In the genomic region with DNA sequence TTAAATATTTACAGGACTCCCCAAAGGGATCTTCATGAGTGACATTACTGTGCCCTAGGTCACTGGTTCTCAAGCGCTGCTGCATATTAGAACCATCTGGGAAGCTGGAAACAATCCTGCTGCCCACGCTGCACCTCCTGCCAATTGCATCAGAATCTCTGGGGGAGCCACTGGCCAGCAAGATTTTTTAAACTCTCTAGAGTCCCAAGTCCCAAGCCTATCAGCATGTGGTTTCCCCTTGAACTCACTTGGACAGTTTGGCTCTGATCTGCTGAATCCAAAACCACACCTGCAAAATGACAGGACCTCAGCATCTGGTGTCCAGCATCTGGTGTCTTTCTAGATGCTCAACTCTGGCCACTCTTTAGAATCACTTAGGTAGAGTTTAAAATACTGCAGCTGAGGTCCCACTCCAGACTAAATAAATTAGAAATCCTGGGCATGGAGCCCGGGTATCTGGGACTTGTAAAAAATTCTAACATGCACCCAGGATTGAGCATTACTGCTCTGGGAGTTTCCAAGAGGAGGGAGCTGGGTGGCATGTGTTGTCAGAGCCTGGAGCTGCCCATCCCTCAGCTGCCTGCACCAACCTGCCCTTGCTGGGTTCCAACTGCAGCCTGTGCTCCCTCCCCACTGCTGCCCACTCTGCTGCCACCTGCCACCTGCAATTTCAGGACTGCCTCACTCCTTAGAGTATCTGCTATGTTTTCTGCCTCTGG, we compare ENCODE assay signal across 12 cellular contexts.
DNase-seq lines count a peak whose midpoint lies in the region; ATAC-seq and TF ChIP-seq lines count a peak whose summit lies in the region.
"Had no signal": no experiment of that assay in that cellular context is flagged by ENCODE, and none has a peak within 500 bp of the region (broad histone marks: within the 10 kb centered on the region; RNA-seq: fewer than 3 reads in every experiment).

No MANE protein-coding gene starts in this region.

- intact Hi-C loops in Right ventricle myocardium inferior (cut with DNase I) = no loop called here
- intact Hi-C loops in heart right ventricle (cut with DNase I) = no loop called here
- intact Hi-C loops in aorta (cut with DNase I) = no loop called here
- intact Hi-C loops in A673 (cut with micrococcal nuclease; ENCODE audit: unreplicated experiment) = no loop called here

- CTCF ChIA-PET in A673 (lab: Charles Lee) = no interaction called here

- H3K27ac ChIP-seq in right atrium auricular region (peak overlapping the region in 1 of 2 donors; percentile 37), heart right ventricle (peak overlapping the region in 2 of 10 donors; percentile 33 to 46), aorta (ENCODE audit: low read depth in 1 of 2, low read length in 2 of 2) (no peak overlapping the region), A673 (ENCODE audit: low read depth, low read length, poor library complexity, severe bottlenecking) (no peak overlapping the region)
- no peak overlapping the region for H3K27ac ChIP-seq in effector memory CD4-positive, alpha-beta T cell (ENCODE audit: insufficient read depth, low read length, poor library complexity, severe bottlenecking)

- H3K36me3 ChIP-seq in right atrium auricular region (no peaks in the 10 kb centered on the region), heart right ventricle (no peaks in the 10 kb centered on the region), aorta (ENCODE audit: control insufficient read depth in 1 of 2, insufficient read depth in 2 of 2, low read length in 1 of 2) (no peaks in the 10 kb centered on the region), A673 (ENCODE audit: insufficient read depth, low read length, poor library complexity, severe bottlenecking) (no peaks in the 10 kb centered on the region)
- no peaks in the 10 kb centered on the region for H3K36me3 ChIP-seq in effector memory CD4-positive, alpha-beta T cell (ENCODE audit: control insufficient read depth, insufficient read depth, low read length)

- no TSS peak for BruUV-seq in A673 (replicated peaks; lab: Mats Ljungman, UMichigan)

- H3K9me3 ChIP-seq in right atrium auricular region = no peaks in the 10 kb centered on the region
- no peaks in the 10 kb centered on the region for H3K9me3 ChIP-seq in heart right ventricle
- H3K9me3 ChIP-seq in aorta (ENCODE audit: control insufficient read depth, low read length) = no peaks in the 10 kb centered on the region
- H3K9me3 ChIP-seq in effector memory CD4-positive, alpha-beta T cell (ENCODE audit: control insufficient read depth, low read length) = no peaks in the 10 kb centered on the region
- H3K9me3 ChIP-seq in A673 (ENCODE audit: low read depth, low read length, poor library complexity, severe bottlenecking) = no peaks in the 10 kb centered on the region

- DNase-seq in Right ventricle myocardium inferior (ENCODE audit: missing footprints) (peak; percentile 65), right atrium auricular region (ENCODE audit: low spot score) (no peak), heart right ventricle (peak; percentile 16 to 50), aorta (peak; percentile 47 to 76), A673 (ENCODE audit: low spot score) (no peak)
- no peak for DNase-seq in effector memory CD4-positive, alpha-beta T cell
- DNase-seq: activated CD8-positive, alpha-beta memory T cell treated with anti-CD3 and anti-CD28 coated beads, Interleukin-2, amount 50 U/mL, for 48 hours; AML-193; NCI-H146; retina had no signal

- TF ChIP-seq CTCF in right atrium auricular region (IDR thresholded peaks at IDR 0.05) (no peak), heart right ventricle (IDR thresholded peaks at IDR 0.05) (no peak), A673 (conservative IDR thresholded peaks at IDR 0.05; ENCODE audit: low read depth, low read length) (no peak)

- ATAC-seq in Right ventricle myocardium inferior (peak; percentile 80), SK-N-SH treated with all-trans-retinoic acid at 6 μM for 48 hours (peak; percentile 34; the same call in 1 of the 3 replicates), heart right ventricle (peak; percentile 44 to 84 (median 72)), aorta (ENCODE audit: low FRiP score) (peak; percentile 65), GM21529 (IDR thresholded peaks at IDR 0.05; ENCODE audit: unreplicated experiment) (no peak)

- H3K27me3 ChIP-seq in right atrium auricular region = no peaks in the 10 kb centered on the region
- H3K27me3 ChIP-seq in heart right ventricle = no peaks in the 10 kb centered on the region
- H3K27me3 ChIP-seq in aorta (ENCODE audit: control insufficient read depth in 1 of 2, insufficient read depth in 2 of 2, low read length in 1 of 2) = no peaks in the 10 kb centered on the region
- no peaks in the 10 kb centered on the region for H3K27me3 ChIP-seq in effector memory CD4-positive, alpha-beta T cell (replicated peaks; ENCODE audit: control insufficient read depth, insufficient read depth, low read length, poor library complexity, severe bottlenecking)
- H3K27me3 ChIP-seq in A673 (replicated peaks; ENCODE audit: insufficient read depth, low read depth, low read length, poor library complexity) = no peaks in the 10 kb centered on the region

- H3K4me3 ChIP-seq in right atrium auricular region (no peak overlapping the region), heart right ventricle (no peak overlapping the region), aorta (ENCODE audit: low read length in 2 of 2) (no peak overlapping the region), A673 (ENCODE audit: low read depth, low read length, poor library complexity, severe bottlenecking) (no peak overlapping the region)
- H3K4me3 ChIP-seq in effector memory CD4-positive, alpha-beta T cell (ENCODE audit: insufficient read depth, low read depth, low read length, poor library complexity, severe bottlenecking) = no peak overlapping the region

- H3K4me1 ChIP-seq in right atrium auricular region = peaks cover 0 to 6% of the 10 kb centered on the region in 2 donors
- peaks cover 0 to 28% (median 9%) of the 10 kb centered on the region in 9 donors for H3K4me1 ChIP-seq in heart right ventricle
- H3K4me1 ChIP-seq in aorta (ENCODE audit: control insufficient read depth in 1 of 2, insufficient read depth in 2 of 2, low read length in 2 of 2) = peaks cover 0 to 3% of the 10 kb centered on the region in 2 donors
- no peaks in the 10 kb centered on the region for H3K4me1 ChIP-seq in effector memory CD4-positive, alpha-beta T cell (ENCODE audit: control insufficient read depth, insufficient read depth, low read length, poor library complexity, severe bottlenecking)
- H3K4me1 ChIP-seq in A673 (ENCODE audit: insufficient read depth, low read length, poor library complexity, severe bottlenecking) = no peaks in the 10 kb centered on the region

- 71% methylated on average over 3 of the region's 3 CpGs for WGBS in heart right ventricle, 2 donors
- WGBS in aorta, 2 donors = 3 to 6% methylated on average over 3 of the region's 3 CpGs

- POLR2A ChIA-PET in A673 (lab: Charles Lee; ENCODE audit: low non-redundant PET) = interaction anchor here (0.6 kb wide), 1 partner anchor 62 kb away, joined by 9 read pairs; no protein-coding TSS in a partner anchor

TF ChIP-seq in SK-N-SH treated with all-trans-retinoic acid at 6 μM for 48 hours, 23 proteins besides CTCF, POLR2A, EP300 and RAD21 (continues in another document):
- TF ChIP-seq, protein P1, sequence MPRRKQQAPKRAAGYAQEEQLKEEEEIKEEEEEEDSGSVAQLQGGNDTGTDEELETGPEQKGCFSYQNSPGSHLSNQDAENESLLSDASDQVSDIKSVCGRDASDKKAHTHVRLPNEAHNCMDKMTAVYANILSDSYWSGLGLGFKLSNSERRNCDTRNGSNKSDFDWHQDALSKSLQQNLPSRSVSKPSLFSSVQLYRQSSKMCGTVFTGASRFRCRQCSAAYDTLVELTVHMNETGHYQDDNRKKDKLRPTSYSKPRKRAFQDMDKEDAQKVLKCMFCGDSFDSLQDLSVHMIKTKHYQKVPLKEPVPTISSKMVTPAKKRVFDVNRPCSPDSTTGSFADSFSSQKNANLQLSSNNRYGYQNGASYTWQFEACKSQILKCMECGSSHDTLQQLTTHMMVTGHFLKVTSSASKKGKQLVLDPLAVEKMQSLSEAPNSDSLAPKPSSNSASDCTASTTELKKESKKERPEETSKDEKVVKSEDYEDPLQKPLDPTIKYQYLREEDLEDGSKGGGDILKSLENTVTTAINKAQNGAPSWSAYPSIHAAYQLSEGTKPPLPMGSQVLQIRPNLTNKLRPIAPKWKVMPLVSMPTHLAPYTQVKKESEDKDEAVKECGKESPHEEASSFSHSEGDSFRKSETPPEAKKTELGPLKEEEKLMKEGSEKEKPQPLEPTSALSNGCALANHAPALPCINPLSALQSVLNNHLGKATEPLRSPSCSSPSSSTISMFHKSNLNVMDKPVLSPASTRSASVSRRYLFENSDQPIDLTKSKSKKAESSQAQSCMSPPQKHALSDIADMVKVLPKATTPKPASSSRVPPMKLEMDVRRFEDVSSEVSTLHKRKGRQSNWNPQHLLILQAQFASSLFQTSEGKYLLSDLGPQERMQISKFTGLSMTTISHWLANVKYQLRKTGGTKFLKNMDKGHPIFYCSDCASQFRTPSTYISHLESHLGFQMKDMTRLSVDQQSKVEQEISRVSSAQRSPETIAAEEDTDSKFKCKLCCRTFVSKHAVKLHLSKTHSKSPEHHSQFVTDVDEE (CRISPR knock-in tag; IDR thresholded peaks at IDR 0.05) = no peak
- no peak for TF ChIP-seq ARNTL (CRISPR knock-in tag; IDR thresholded peaks at IDR 0.05; ENCODE audit: borderline replicate concordance, low read depth)
- TF ChIP-seq, protein P2, sequence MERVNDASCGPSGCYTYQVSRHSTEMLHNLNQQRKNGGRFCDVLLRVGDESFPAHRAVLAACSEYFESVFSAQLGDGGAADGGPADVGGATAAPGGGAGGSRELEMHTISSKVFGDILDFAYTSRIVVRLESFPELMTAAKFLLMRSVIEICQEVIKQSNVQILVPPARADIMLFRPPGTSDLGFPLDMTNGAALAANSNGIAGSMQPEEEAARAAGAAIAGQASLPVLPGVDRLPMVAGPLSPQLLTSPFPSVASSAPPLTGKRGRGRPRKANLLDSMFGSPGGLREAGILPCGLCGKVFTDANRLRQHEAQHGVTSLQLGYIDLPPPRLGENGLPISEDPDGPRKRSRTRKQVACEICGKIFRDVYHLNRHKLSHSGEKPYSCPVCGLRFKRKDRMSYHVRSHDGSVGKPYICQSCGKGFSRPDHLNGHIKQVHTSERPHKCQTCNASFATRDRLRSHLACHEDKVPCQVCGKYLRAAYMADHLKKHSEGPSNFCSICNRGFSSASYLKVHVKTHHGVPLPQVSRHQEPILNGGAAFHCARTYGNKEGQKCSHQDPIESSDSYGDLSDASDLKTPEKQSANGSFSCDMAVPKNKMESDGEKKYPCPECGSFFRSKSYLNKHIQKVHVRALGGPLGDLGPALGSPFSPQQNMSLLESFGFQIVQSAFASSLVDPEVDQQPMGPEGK (CRISPR knock-in tag; IDR thresholded peaks at IDR 0.05; ENCODE audit: borderline replicate concordance) = no peak
- TF ChIP-seq SNAI2 (CRISPR knock-in tag; IDR thresholded peaks at IDR 0.05) = no peak
- TF ChIP-seq PPARA (CRISPR knock-in tag; IDR thresholded peaks at IDR 0.05; ENCODE audit: borderline replicate concordance) = no peak
- no peak for TF ChIP-seq OSR1 (CRISPR knock-in tag; IDR thresholded peaks at IDR 0.05)
- TF ChIP-seq ZC3H10 (CRISPR knock-in tag; IDR thresholded peaks at IDR 0.05) = no peak
- no peak for TF ChIP-seq ZFP30 (CRISPR knock-in tag; IDR thresholded peaks at IDR 0.05)
- no peak for TF ChIP-seq ZNF565 (CRISPR knock-in tag; conservative IDR thresholded peaks at IDR 0.05; ENCODE audit: low read depth)
- no peak for TF ChIP-seq ZNF70 (CRISPR knock-in tag; IDR thresholded peaks at IDR 0.05)

Comparison
In these comparisons a context has a peak if more than half of its experiments do, and no peak if none do; other contexts are left out.
1. DNase-seq: peak in Right ventricle myocardium inferior (single experiment), heart right ventricle (2 of 2) and aorta (2 of 2); none in right atrium auricular region (single experiment), effector memory CD4-positive, alpha-beta T cell (0 of 3) and A673 (single experiment).